22 cellular contexts compared by ENCODE assay signal in the genomic region with DNA sequence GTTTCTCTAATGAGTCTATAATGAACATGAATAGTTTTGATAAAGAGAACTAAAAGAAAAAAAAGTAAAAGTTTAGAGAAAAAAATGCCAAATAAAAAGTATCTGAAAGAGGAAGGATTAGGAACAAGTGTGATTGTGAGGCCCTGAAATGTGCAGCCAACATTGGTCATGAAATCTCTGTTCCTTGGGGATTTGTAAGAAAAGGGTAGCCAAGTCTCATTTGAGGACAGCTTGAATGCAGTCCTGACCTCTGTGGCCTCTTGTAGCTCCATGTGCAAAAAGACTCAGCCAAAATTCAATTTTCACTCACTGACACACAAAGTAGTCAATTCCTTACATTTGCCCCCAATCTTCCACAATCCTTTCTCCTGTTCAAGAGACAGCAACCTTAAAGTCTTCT.
DNase-seq lines count a peak whose midpoint lies in the region; ATAC-seq and TF ChIP-seq lines count a peak whose summit lies in the region.
"Had no signal": no experiment of that assay in that cellular context is flagged by ENCODE, and none has a peak within 500 bp of the region (broad histone marks: within the 10 kb centered on the region; RNA-seq: fewer than 3 reads in every experiment).

No MANE protein-coding gene starts in this region.

- peaks cover 18 to 46% (median 18%) of the 10 kb centered on the region in 3 donors for H3K36me3 Mint-ChIP-seq in CD8-positive, alpha-beta memory T cell
- H3K36me3 Mint-ChIP-seq in stimulated activated effector memory CD8-positive, alpha-beta T cell treated with anti-CD3 and anti-CD28 coated beads, Interleukin-12 subunit alpha, Interleukin-12 subunit beta, amount 100 ng/mL, for 72 hours: peaks cover 6% of the 10 kb centered on the region

- CTCF ChIA-PET in CD8-positive, alpha-beta memory T cell (lab: Charles Lee): interaction anchor here (1.0 to 1.2 kb wide), 2 partner anchors 135 to 320 kb away, joined by 3 read pairs; no protein-coding TSS in a partner anchor

- peaks cover 4% of the 10 kb centered on the region for H3K4me1 ChIP-seq in CD8-positive, alpha-beta memory T cell (ENCODE audit: insufficient read depth, low read length)
- H3K4me1 ChIP-seq in heart right ventricle (peaks cover 6 to 65% (median 43%) of the 10 kb centered on the region in 9 donors), right lobe of liver (peaks cover 0 to 10% (median 3%) of the 10 kb centered on the region in 4 donors)
- H3K4me1 ChIP-seq: SJCRH30 had no signal

- H3K27ac ChIP-seq in CD8-positive, alpha-beta memory T cell (ENCODE audit: low read depth, low read length): no peak overlapping the region
- H3K27ac ChIP-seq in SU-DHL-6 (ENCODE audit: low read depth, low read length) (peak overlapping the region; percentile 96), heart right ventricle (peak overlapping the region in 2 of 10 donors; percentile 8 to 36), right lobe of liver (no peak overlapping the region)
- H3K27ac ChIP-seq: gastrocnemius medialis, KMS-11, SJCRH30 had no signal

- H2AFZ ChIP-seq in SU-DHL-6 (ENCODE audit: low read depth, low read length, severe bottlenecking): peak overlapping the region; percentile 2

- no peaks in the 10 kb centered on the region for H3K27me3 ChIP-seq in CD8-positive, alpha-beta memory T cell (ENCODE audit: insufficient read depth, low read length, poor library complexity, severe bottlenecking)
- no peaks in the 10 kb centered on the region for H3K27me3 ChIP-seq in SU-DHL-6 (ENCODE audit: low read length)
- no peaks in the 10 kb centered on the region for H3K27me3 ChIP-seq in heart right ventricle
- H3K27me3 ChIP-seq in right lobe of liver: no peaks in the 10 kb centered on the region
- H3K27me3 ChIP-seq: gastrocnemius medialis, SJCRH30 had no signal

- peaks cover 34% of the 10 kb centered on the region; the same call in 1 of the 2 replicates for H3K79me2 ChIP-seq in SU-DHL-6 (ENCODE audit: insufficient read depth, low read length)

- no peak for TF ChIP-seq CTCF in SU-DHL-6 (IDR thresholded peaks at IDR 0.05; ENCODE audit: insufficient read depth, low read length, poor library complexity, severe bottlenecking)
- no peak for TF ChIP-seq CTCF in heart right ventricle (IDR thresholded peaks at IDR 0.05)
- no peak for TF ChIP-seq CTCF in right lobe of liver (IDR thresholded peaks at IDR 0.05)

- POLR2A ChIA-PET in CD8-positive, alpha-beta memory T cell (lab: Charles Lee): no interaction called here

- peak overlapping the region; percentile 42 for H3K9ac ChIP-seq in SU-DHL-6 (ENCODE audit: low read length)
- H3K9ac ChIP-seq: KMS-11 had no signal

- ATAC-seq in heart right ventricle: peak in 7 of 8 donors; percentile 71 to 87 (median 85)
- ATAC-seq in sciatic nerve: peak; percentile 81
- no peak for ATAC-seq in stimulated activated effector memory CD8-positive, alpha-beta T cell treated with anti-CD3 and anti-CD28 coated beads, Interleukin-12 subunit alpha, Interleukin-12 subunit beta, amount 100 ng/mL, for 72 hours
- ATAC-seq in GM19035 (IDR thresholded peaks at IDR 0.05; ENCODE audit: unreplicated experiment): no peak
- ATAC-seq in right lobe of liver: no peak
- ATAC-seq: activated naive CD4-positive, alpha-beta T cell treated with anti-CD3 and anti-CD28 coated beads, Interleukin-2, amount 50 U/mL, for 72 hours; activated T-helper 17 cell treated with anti-CD3 and anti-CD28 coated beads, Interleukin-2, amount 50 U/mL, for 72 hours; esophagus mucosa; PC-3 had no signal

- peak overlapping the region in 6 of 8 donors; percentile 4 to 62 (median 20) for H3K27ac Mint-ChIP-seq in CD8-positive, alpha-beta memory T cell
- no peak overlapping the region for H3K27ac Mint-ChIP-seq in stimulated activated effector memory CD8-positive, alpha-beta T cell treated with anti-CD3 and anti-CD28 coated beads, Interleukin-12 subunit alpha, Interleukin-12 subunit beta, amount 100 ng/mL, for 72 hours
- H3K27ac Mint-ChIP-seq: activated naive CD4-positive, alpha-beta T cell treated with anti-CD3 and anti-CD28 coated beads, Interleukin-2, amount 50 U/mL, for 72 hours; activated T-helper 17 cell treated with anti-CD3 and anti-CD28 coated beads, Interleukin-2, amount 50 U/mL, for 72 hours had no signal

- H3K4me3 Mint-ChIP-seq in CD8-positive, alpha-beta memory T cell: no peak overlapping the region
- H3K4me3 Mint-ChIP-seq in stimulated activated effector memory CD8-positive, alpha-beta T cell treated with anti-CD3 and anti-CD28 coated beads, Interleukin-12 subunit alpha, Interleukin-12 subunit beta, amount 100 ng/mL, for 72 hours: no peak overlapping the region
- H3K4me3 Mint-ChIP-seq: activated T-helper 17 cell treated with anti-CD3 and anti-CD28 coated beads, Interleukin-2, amount 50 U/mL, for 72 hours; nephron had no signal

- no peak for DNase-seq in CD8-positive, alpha-beta memory T cell
- peak in 1 of 2 donors; percentile 23 for DNase-seq in heart right ventricle
- DNase-seq in sciatic nerve (ENCODE audit: low spot score): no peak
- DNase-seq in stimulated activated effector memory CD8-positive, alpha-beta T cell treated with anti-CD3 and anti-CD28 coated beads, Interleukin-12 subunit alpha, Interleukin-12 subunit beta, amount 100 ng/mL, for 72 hours (ENCODE audit: low spot score in 2 of 2): no peak
- DNase-seq in right lobe of liver: no peak
- DNase-seq: activated CD4-positive, alpha-beta T cell treated with anti-CD3 and anti-CD28 coated beads for 48 hours; DMS53; MV-4-11; NCI-H1694 treated with DMSO at 0.1 percent for 48 hours; NCI-H2227 treated with DMSO at 0.1 percent for 48 hours; NCI-H748 treated with DMSO at 0.1 percent for 48 hours; PC-3; SJCRH30; substantia nigra had no signal

- H4K20me1 ChIP-seq in SU-DHL-6 (ENCODE audit: low read depth, low read length): no peaks in the 10 kb centered on the region

- peaks cover 0 to 2% of the 10 kb centered on the region in 2 donors for H3K27me3 Mint-ChIP-seq in CD8-positive, alpha-beta memory T cell
- H3K27me3 Mint-ChIP-seq: activated T-helper 17 cell treated with anti-CD3 and anti-CD28 coated beads, Interleukin-2, amount 50 U/mL, for 72 hours had no signal

- H3K36me3 ChIP-seq in CD8-positive, alpha-beta memory T cell (ENCODE audit: insufficient read depth, low read length): no peaks in the 10 kb centered on the region
- H3K36me3 ChIP-seq in SU-DHL-6 (ENCODE audit: low read length) (no peaks in the 10 kb centered on the region; the same call in 1 of the 2 replicates), heart right ventricle (no peaks in the 10 kb centered on the region), right lobe of liver (no peaks in the 10 kb centered on the region)
- H3K36me3 ChIP-seq: gastrocnemius medialis, SJCRH30 had no signal

- intact Hi-C loops in heart right ventricle (cut with DNase I) (loop anchor here in 1 of 10 donors (5.0 kb wide), 2 partner anchors 91 to 166 kb away; a partner anchor contains a TSS), sciatic nerve (cut with DNase I) (no loop called here), right lobe of liver (cut with DNase I) (no loop called here)

- peaks cover 60 to 97% (median 84%) of the 10 kb centered on the region in 3 donors for H3K4me1 Mint-ChIP-seq in CD8-positive, alpha-beta memory T cell
- H3K4me1 Mint-ChIP-seq in stimulated activated effector memory CD8-positive, alpha-beta T cell treated with anti-CD3 and anti-CD28 coated beads, Interleukin-12 subunit alpha, Interleukin-12 subunit beta, amount 100 ng/mL, for 72 hours: peaks cover 40% of the 10 kb centered on the region

- H3K9me3 Mint-ChIP-seq in CD8-positive, alpha-beta memory T cell: peaks cover 0 to 2% (median 0%) of the 10 kb centered on the region in 5 donors
- H3K9me3 Mint-ChIP-seq in stimulated activated effector memory CD8-positive, alpha-beta T cell treated with anti-CD3 and anti-CD28 coated beads, Interleukin-12 subunit alpha, Interleukin-12 subunit beta, amount 100 ng/mL, for 72 hours: no peaks in the 10 kb centered on the region
- H3K9me3 Mint-ChIP-seq: activated naive CD4-positive, alpha-beta T cell treated with anti-CD3 and anti-CD28 coated beads, Interleukin-2, amount 50 U/mL, for 72 hours; nephron had no signal

- H3K9me3 ChIP-seq in CD8-positive, alpha-beta memory T cell (ENCODE audit: low read length): no peaks in the 10 kb centered on the region
- H3K9me3 ChIP-seq in SU-DHL-6 (ENCODE audit: insufficient read depth, low read length) (no peaks in the 10 kb centered on the region), heart right ventricle (peaks cover 0 to 9% (median 0%) of the 10 kb centered on the region in 11 donors), right lobe of liver (no peaks in the 10 kb centered on the region)
- H3K9me3 ChIP-seq: gastrocnemius medialis had no signal

- H3K4me3 ChIP-seq in CD8-positive, alpha-beta memory T cell (ENCODE audit: low read length): no peak overlapping the region
- H3K4me3 ChIP-seq in SU-DHL-6 (ENCODE audit: insufficient read depth, low read length, poor library complexity, severe bottlenecking): no peak overlapping the region
- H3K4me3 ChIP-seq in heart right ventricle: no peak overlapping the region
- no peak overlapping the region for H3K4me3 ChIP-seq in right lobe of liver
- H3K4me3 ChIP-seq: gastrocnemius medialis, SJCRH30 had no signal

- H3K9me2 ChIP-seq in SU-DHL-6 (replicated peaks; ENCODE audit: insufficient read depth, low read length): no peaks in the 10 kb centered on the region

- H3K4me2 ChIP-seq in SU-DHL-6 (ENCODE audit: low read depth, low read length, poor library complexity, severe bottlenecking): peak overlapping the region; percentile 73
- H3K4me2 ChIP-seq: KMS-11 had no signal

- TF ChIP-seq POLR2A in right lobe of liver (IDR thresholded peaks at IDR 0.05): no peak

- H3F3A ChIP-seq in SU-DHL-6 (ENCODE audit: insufficient read depth): peaks cover 32% of the 10 kb centered on the region

Comparison
In these comparisons a context has a peak if more than half of its experiments do, and no peak if none do; other contexts are left out.
1. ATAC-seq: peak in heart right ventricle (7 of 8) and sciatic nerve (single experiment); none in stimulated activated effector memory CD8-positive, alpha-beta T cell treated with anti-CD3 and anti-CD28 coated beads, Interleukin-12 subunit alpha, Interleukin-12 subunit beta, amount 100 ng/mL, for 72 hours (single experiment), GM19035 (single experiment) and right lobe of liver (0 of 4).